ENCODE assay signal across 28 cellular contexts in the genomic region with DNA sequence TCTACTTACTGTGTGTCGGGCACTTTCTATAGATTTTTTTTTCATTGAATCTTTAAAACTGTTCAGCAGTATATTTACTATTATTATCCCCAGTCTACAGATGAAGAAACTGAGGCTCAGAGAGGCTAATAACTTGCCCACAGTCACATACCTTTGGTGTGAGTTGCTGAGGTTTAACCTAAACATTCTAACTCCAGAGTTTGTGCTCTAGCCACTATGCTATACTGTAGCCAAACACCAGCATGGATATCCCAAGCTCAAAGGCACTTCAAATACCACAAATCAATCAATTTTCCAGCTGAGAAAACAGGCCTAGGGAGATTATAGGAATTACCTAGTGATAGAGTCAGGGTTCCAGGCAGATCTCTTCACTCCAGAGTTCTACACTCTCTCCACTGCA. TPM values are rescaled to one million over a fixed set of nuclear protein-coding genes. Genes with fewer than 3 reads are reported as not detected.
DNase-seq lines count a peak whose midpoint lies in the region; ATAC-seq, FAIRE-seq and TF ChIP-seq lines count a peak whose summit lies in the region.
"Had no signal": no experiment of that assay in that cellular context is flagged by ENCODE, and none has a peak within 500 bp of the region (broad histone marks: within the 10 kb centered on the region; RNA-seq: fewer than 3 reads in every experiment).

No MANE protein-coding gene starts in this region.

- no peak overlapping the region for H2AFZ ChIP-seq in GM23248
- no peak overlapping the region for H2AFZ ChIP-seq in osteoblast (ENCODE audit: low read length)

- no peak overlapping the region for H3K4me3 ChIP-seq in GM23248
- no peak overlapping the region for H3K4me3 ChIP-seq in choroid plexus epithelial cell (ENCODE audit: low read depth, low read length)
- H3K4me3 ChIP-seq in osteoblast (ENCODE audit: insufficient read depth, low read length): no peak overlapping the region
- H3K4me3 ChIP-seq: gastrocnemius medialis, lung, Peyer's patch, tibial artery had no signal

- H3K4me2 ChIP-seq in GM23248 (ENCODE audit: unreplicated experiment): peak overlapping the region; percentile 5
- H3K4me2 ChIP-seq in osteoblast (ENCODE audit: insufficient read depth, low read length): no peak overlapping the region

- H3K4me1 ChIP-seq in GM23248 (ENCODE audit: insufficient read depth) (peaks cover 21% of the 10 kb centered on the region), osteoblast (ENCODE audit: insufficient read depth, low read length) (peaks cover 32% of the 10 kb centered on the region)
- H3K4me1 ChIP-seq: gastrocnemius medialis, Peyer's patch had no signal

- in situ Hi-C loops in GM23248 (cut with MboI): no loop called here

- no peaks in the 10 kb centered on the region for H3K9me2 ChIP-seq in GM23248 (ENCODE audit: insufficient read depth)

- FAIRE-seq in RCC 7860 (lab: Jason Lieb, UNC): no peak
- FAIRE-seq: bronchial epithelial cell, GM12892, kidney had no signal

- DNase-seq in GM23248 (no peak), RCC 7860 (ENCODE audit: low spot score) (peak; percentile 51), choroid plexus epithelial cell (ENCODE audit: low read depth) (peak; percentile 39), osteoblast (ENCODE audit: insufficient read length, low spot score, missing footprints) (no peak), AG08396 (ENCODE audit: low spot score) (no peak)
- DNase-seq: activated CD4-positive, alpha-beta T cell treated with anti-CD3 and anti-CD28 coated beads, Interleukin-2, amount 10 ng/mL, durations not matched to agents 7 days and 5 days; DMS79 treated with DMSO at 0.1 percent for 48 hours; erythroblast; gastrocnemius medialis; kidney; NCI-H1417; NCI-H2107; NCI-H510A; nucleus accumbens; Peyer's patch; stimulated activated CD4-positive, alpha-beta T cell treated with anti-CD3 and anti-CD28 coated beads, Interleukin-4, amount 100 ng/mL, for 24 hours; tibial artery had no signal

- no peak overlapping the region for H3K4me3 Mint-ChIP-seq in stimulated activated memory B cell treated with anti-CD40 and anti-IgM and Interleukin-4, amounts not matched to agents 10 μg/mL and 1 μg/mL and 100 μg/mL, for 72 hours
- H3K4me3 Mint-ChIP-seq: activated CD4-positive, alpha-beta T cell treated with anti-CD3 and anti-CD28 coated beads, Interleukin-2, amount 10 ng/mL, durations not matched to agents 7 days and 5 days; B cell; stimulated activated naive CD8-positive, alpha-beta T cell treated with anti-CD3 and anti-CD28 coated beads, Interleukin-15, Interleukin-2, amounts not matched to agents 100 ng/mL and 50 ng/mL, for 24 hours; T-helper 2 cell treated with Interferon-gamma antibody and Interleukin-4, amounts not matched to agents 5 μg/mL and 100 μg/mL, for 36 hours had no signal

- no peak overlapping the region for H3K27ac Mint-ChIP-seq in stimulated activated memory B cell treated with anti-CD40 and anti-IgM and Interleukin-4, amounts not matched to agents 10 μg/mL and 1 μg/mL and 100 μg/mL, for 72 hours
- H3K27ac Mint-ChIP-seq: activated CD4-positive, alpha-beta T cell treated with anti-CD3 and anti-CD28 coated beads, Interleukin-2, amount 10 ng/mL, durations not matched to agents 7 days and 5 days; activated naive CD4-positive, alpha-beta T cell treated with anti-CD3 and anti-CD28 coated beads, Interleukin-2, amount 50 U/mL, for 72 hours; B cell; stimulated activated naive CD8-positive, alpha-beta T cell treated with anti-CD3 and anti-CD28 coated beads, Interleukin-15, Interleukin-2, amounts not matched to agents 100 ng/mL and 50 ng/mL, for 24 hours; T-helper 2 cell treated with Interferon-gamma antibody and Interleukin-4, amounts not matched to agents 5 μg/mL and 100 μg/mL, for 36 hours had no signal

- H3K9me3 ChIP-seq in GM23248 (ENCODE audit: low read depth): no peaks in the 10 kb centered on the region
- H3K9me3 ChIP-seq in osteoblast (ENCODE audit: low read depth, low read length): no peaks in the 10 kb centered on the region
- H3K9me3 ChIP-seq: gastrocnemius medialis, Peyer's patch, tibial artery had no signal

- no peak overlapping the region for H3K9ac ChIP-seq in GM23248

- peaks cover 22% of the 10 kb centered on the region for H3F3A ChIP-seq in GM23248 (ENCODE audit: insufficient read depth)

- no peak for ATAC-seq in HG02938 (IDR thresholded peaks at IDR 0.05; ENCODE audit: unreplicated experiment)
- no peak for ATAC-seq in stimulated activated memory B cell treated with anti-CD40 and anti-IgM and Interleukin-4, amounts not matched to agents 10 μg/mL and 1 μg/mL and 100 μg/mL, for 72 hours
- ATAC-seq: activated naive CD4-positive, alpha-beta T cell treated with anti-CD3 and anti-CD28 coated beads, Interleukin-2, amount 50 U/mL, for 72 hours had no signal

- no peak for TF ChIP-seq CTCF in choroid plexus epithelial cell (conservative IDR thresholded peaks at IDR 0.05; ENCODE audit: low read depth, low read length)
- TF ChIP-seq CTCF in osteoblast (IDR thresholded peaks at IDR 0.05; ENCODE audit: extremely low read depth, low read depth, low read length): no peak

- no peaks in the 10 kb centered on the region for H3K36me3 Mint-ChIP-seq in stimulated activated memory B cell treated with anti-CD40 and anti-IgM and Interleukin-4, amounts not matched to agents 10 μg/mL and 1 μg/mL and 100 μg/mL, for 72 hours
- H3K36me3 Mint-ChIP-seq: activated naive CD4-positive, alpha-beta T cell treated with anti-CD3 and anti-CD28 coated beads, Interleukin-2, amount 50 U/mL, for 72 hours had no signal

- H3K27me3 Mint-ChIP-seq in stimulated activated memory B cell treated with anti-CD40 and anti-IgM and Interleukin-4, amounts not matched to agents 10 μg/mL and 1 μg/mL and 100 μg/mL, for 72 hours: no peaks in the 10 kb centered on the region
- H3K27me3 Mint-ChIP-seq: activated CD4-positive, alpha-beta T cell treated with anti-CD3 and anti-CD28 coated beads, Interleukin-2, amount 10 ng/mL, durations not matched to agents 7 days and 5 days; B cell; stimulated activated naive CD8-positive, alpha-beta T cell treated with anti-CD3 and anti-CD28 coated beads, Interleukin-15, Interleukin-2, amounts not matched to agents 100 ng/mL and 50 ng/mL, for 24 hours had no signal

- WGBS in GM23248 (ENCODE audit: low coverage in 1 of 2, low lambda C conversion rate in 2 of 2, missing lambda C conversion rate in 2 of 2), 2 experiments: 100% methylated on average over 1 of the region's 1 CpG

- H3K27ac ChIP-seq in GM23248: peak overlapping the region; percentile 83
- peak overlapping the region; percentile 89 for H3K27ac ChIP-seq in osteoblast (ENCODE audit: low read depth, low read length)
- H3K27ac ChIP-seq: Peyer's patch, VCaP had no signal

- H3K36me3 ChIP-seq in GM23248 (ENCODE audit: low read depth): no peaks in the 10 kb centered on the region
- H3K36me3 ChIP-seq in osteoblast (ENCODE audit: insufficient read depth, low read length): no peaks in the 10 kb centered on the region
- H3K36me3 ChIP-seq: gastrocnemius medialis, Peyer's patch, tibial artery had no signal

- H4K20me1 ChIP-seq in GM23248 (ENCODE audit: insufficient read depth): no peaks in the 10 kb centered on the region
- H4K20me1 ChIP-seq in osteoblast (ENCODE audit: insufficient read depth, low read length): no peaks in the 10 kb centered on the region

- H3K4me1 Mint-ChIP-seq in stimulated activated memory B cell treated with anti-CD40 and anti-IgM and Interleukin-4, amounts not matched to agents 10 μg/mL and 1 μg/mL and 100 μg/mL, for 72 hours: peaks cover 9% of the 10 kb centered on the region
- H3K4me1 Mint-ChIP-seq: activated CD4-positive, alpha-beta T cell treated with anti-CD3 and anti-CD28 coated beads, Interleukin-2, amount 10 ng/mL, durations not matched to agents 7 days and 5 days had no signal

- no peaks in the 10 kb centered on the region for H3K27me3 ChIP-seq in GM23248 (replicated peaks; ENCODE audit: insufficient read depth)
- H3K27me3 ChIP-seq in osteoblast (ENCODE audit: insufficient read depth, low read length): no peaks in the 10 kb centered on the region
- H3K27me3 ChIP-seq: gastrocnemius medialis, Peyer's patch, tibial artery had no signal

- H3K9me3 Mint-ChIP-seq in stimulated activated memory B cell treated with anti-CD40 and anti-IgM and Interleukin-4, amounts not matched to agents 10 μg/mL and 1 μg/mL and 100 μg/mL, for 72 hours: no peaks in the 10 kb centered on the region
- H3K9me3 Mint-ChIP-seq: activated naive CD4-positive, alpha-beta T cell treated with anti-CD3 and anti-CD28 coated beads, Interleukin-2, amount 50 U/mL, for 72 hours; stimulated activated naive CD8-positive, alpha-beta T cell treated with anti-CD3 and anti-CD28 coated beads, Interleukin-15, Interleukin-2, amounts not matched to agents 100 ng/mL and 50 ng/mL, for 24 hours had no signal

- H3K79me2 ChIP-seq in GM23248 (ENCODE audit: insufficient read depth) (no peaks in the 10 kb centered on the region), osteoblast (ENCODE audit: insufficient read depth, low read length) (no peaks in the 10 kb centered on the region)

RNA-seq across cellular contexts. Expression of gene UPB1, which starts 20.5 kb away (rescaled TPM):
- not detected in 2 replicates for total RNA-seq in GM23248 (2014; rRNA removed; shearing (Covaris generic))
- polyA plus RNA-seq in GM23248 (2016; fragmentation: Nextera tagmentation; extraction: Ambion mirVana): not detected in 2 replicates
- under 0.01 TPM in 1 of 2 replicates, not detected in the other for total RNA-seq in osteoblast
- total RNA-seq: bronchial epithelial cell, renal cortical epithelial cell had no signal

RNA-seq across cellular contexts. Expression of gene ADORA2A, which starts 47.2 kb away (rescaled TPM):
- 0.54 and 0.89 TPM in 2 replicates for total RNA-seq in GM23248 (2014; rRNA removed; shearing (Covaris generic))
- 0.30 and 0.64 TPM in 2 replicates for polyA plus RNA-seq in GM23248 (2016; fragmentation: Nextera tagmentation; extraction: Ambion mirVana)
- total RNA-seq in osteoblast: 0.72 and 1.2 TPM in 2 replicates

Comparison
In these comparisons a context has a peak if more than half of its experiments do, and no peak if none do; other contexts are left out.
1. DNase-seq: peak in RCC 7860 (single experiment) and choroid plexus epithelial cell (single experiment); none in GM23248 (single experiment), osteoblast (single experiment) and AG08396 (single experiment).